In the genomic region with DNA sequence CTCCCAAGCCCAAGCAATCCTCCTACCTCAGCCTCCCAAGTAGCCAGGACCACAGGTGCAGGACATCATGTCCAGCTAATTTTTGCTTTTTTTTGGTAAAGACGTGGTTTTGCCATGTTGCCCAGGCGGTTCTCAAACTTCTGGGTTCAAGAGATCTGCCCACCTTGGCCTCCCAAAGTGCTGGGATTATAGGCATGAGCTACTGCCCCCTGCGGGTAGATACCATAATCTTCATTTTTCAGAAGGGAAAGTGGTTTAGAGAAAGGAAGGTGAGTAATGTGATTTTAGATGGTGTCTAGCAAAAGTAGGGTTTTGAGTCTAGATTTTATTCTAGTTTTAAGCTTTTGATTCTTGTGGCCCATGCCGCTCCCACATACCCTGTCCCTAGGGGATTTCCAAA, we compare ENCODE assay signal across 22 cellular contexts.
"Had no signal": no experiment of that assay in that cellular context is flagged by ENCODE, and none has a peak within 500 bp of the region (broad histone marks: within the 10 kb centered on the region; RNA-seq: fewer than 3 reads in every experiment).

No MANE protein-coding gene starts in this region.

- H3K9me3 ChIP-seq: lower lobe of right lung, right lobe of liver, tibial artery had no signal

- DNase-seq: activated CD4-positive, alpha-beta T cell treated with anti-CD3 and anti-CD28 coated beads for 4 hours; activated CD4-positive, alpha-beta T cell treated with anti-CD3 and anti-CD28 coated beads, Interleukin-2, amount 50 U/mL, for 48 hours; activated CD4-positive, CD25-positive, alpha-beta regulatory T cell; activated CD8-positive, alpha-beta memory T cell treated with anti-CD3 and anti-CD28 coated beads, Interleukin-2, amount 50 U/mL, for 48 hours; activated naive CD4-positive, alpha-beta T cell treated with Interleukin-2 at 50 U/mL for 16 hours; activated naive CD8-positive, alpha-beta T cell treated with anti-CD3 and anti-CD28 coated beads for 36 hours; activated T-cell treated with anti-CD3 and anti-CD28 coated beads, Interleukin-2, amount 50 U/mL, for 4 hours; central memory CD4-positive, alpha-beta T cell; dermis blood vessel endothelial cell; effector CD8-positive, alpha-beta T cell; foreskin keratinocyte; left colon; lower lobe of right lung; naive B cell; occipital lobe; right lobe of liver; stimulated activated CD4-positive, alpha-beta T cell treated with anti-CD3 and anti-CD28 coated beads, Interleukin-1b, Interleukin-23, amount 100 ng/mL, for 48 hours; stimulated activated naive CD8-positive, alpha-beta T cell treated with anti-CD3 and anti-CD28 coated beads, Interleukin-15, amount 100 ng/mL, for 72 hours; tibial artery had no signal

- FAIRE-seq: astrocyte, keratinocyte had no signal

- H3K27ac ChIP-seq: foreskin keratinocyte, lower lobe of right lung, right lobe of liver, skin epidermis, tibial artery had no signal

- H3K27me3 ChIP-seq: right lobe of liver, tibial artery had no signal

- ATAC-seq: activated T-cell treated with anti-CD3 and anti-CD28 coated beads, Interleukin-2, amount 50 U/mL, for 4 hours; foreskin keratinocyte; left colon; lower lobe of right lung; right lobe of liver; stimulated activated naive CD8-positive, alpha-beta T cell treated with anti-CD3 and anti-CD28 coated beads, Interleukin-15, amount 100 ng/mL, for 72 hours had no signal

- H3K4me1 ChIP-seq: foreskin keratinocyte, lower lobe of right lung, right lobe of liver, tibial artery had no signal

- H3K4me3 ChIP-seq: lower lobe of right lung, right lobe of liver, skin epidermis, tibial artery had no signal

- H3K36me3 ChIP-seq: lower lobe of right lung, right lobe of liver, tibial artery had no signal
